ENCODE assay signal across 18 cellular contexts in genomic region chr16:72372082-72372615, GRCh38.
DNase-seq lines count a peak whose midpoint lies in the region; ATAC-seq and TF ChIP-seq lines count a peak whose summit lies in the region.
"Had no signal": no experiment of that assay in that cellular context is flagged by ENCODE, and none has a peak within 500 bp of the region (broad histone marks: within the 10 kb centered on the region; RNA-seq: fewer than 3 reads in every experiment).

No MANE protein-coding gene starts in this region.

- H3K9ac ChIP-seq in endocrine pancreas (ENCODE audit: control insufficient read depth, insufficient read depth, low read length) = no peak overlapping the region
- no peak overlapping the region for H3K9ac ChIP-seq in smooth muscle cell (ENCODE audit: low read depth)
- H3K9ac ChIP-seq: KMS-11, parathyroid adenoma had no signal

- no peaks in the 10 kb centered on the region for H3K9me3 ChIP-seq in endocrine pancreas (ENCODE audit: control insufficient read depth, low read length)
- H3K9me3 ChIP-seq in mesodermal cell (ENCODE audit: control insufficient read depth, low read length) = peaks cover 3% of the 10 kb centered on the region
- no peaks in the 10 kb centered on the region for H3K9me3 ChIP-seq in smooth muscle cell (replicated peaks; ENCODE audit: low read depth)

- WGBS in mesodermal cell (ENCODE audit: insufficient coverage in 2 of 2), 2 experiments = 79 to 85% methylated on average over 4 to 6 of the region's 11 CpGs
- 54% methylated on average over 11 of the region's 11 CpGs for WGBS in smooth muscle cell (ENCODE audit: low lambda C conversion rate)

- no peak overlapping the region for H3K27ac Mint-ChIP-seq in activated CD8-positive, alpha-beta memory T cell treated with anti-CD3 and anti-CD28 coated beads, Interleukin-2, amount 10 ng/mL, durations not matched to agents 7 days and 5 days
- H3K27ac Mint-ChIP-seq in natural killer cell = no peak overlapping the region
- H3K27ac Mint-ChIP-seq: activated naive CD4-positive, alpha-beta T cell treated with anti-CD3 and anti-CD28 coated beads, Interleukin-2, amount 50 U/mL, for 72 hours; stimulated activated naive B cell treated with anti-CD40 and anti-IgM and Interleukin-4, amounts not matched to agents 10 μg/mL and 1 μg/mL and 100 μg/mL, for 72 hours had no signal

- H3K4me1 Mint-ChIP-seq in activated CD8-positive, alpha-beta memory T cell treated with anti-CD3 and anti-CD28 coated beads, Interleukin-2, amount 10 ng/mL, durations not matched to agents 7 days and 5 days = no peaks in the 10 kb centered on the region
- no peaks in the 10 kb centered on the region for H3K4me1 Mint-ChIP-seq in natural killer cell

- POLR2A ChIA-PET in HEK293T (lab: Yijun Ruan, JAX) = no interaction called here

- H3K27ac ChIP-seq in mesodermal cell (ENCODE audit: low read depth, low read length, severe bottlenecking) (peak overlapping the region; percentile 90), smooth muscle cell (ENCODE audit: low read depth) (peak overlapping the region; percentile 64)
- H3K27ac ChIP-seq: heart left ventricle, KMS-11, parathyroid adenoma had no signal

- DNase-seq in HEK293T (ENCODE audit: extremely low spot score) (peak; percentile 5), smooth muscle cell (lab: John Stamatoyannopoulos, UW; ENCODE audit: unreplicated experiment) (no peak), natural killer cell (no peak), cardiac septum (ENCODE audit: low spot score) (no peak)
- no peak for DNase-seq in activated CD8-positive, alpha-beta memory T cell treated with anti-CD3 and anti-CD28 coated beads, Interleukin-2, amount 10 ng/mL, durations not matched to agents 7 days and 5 days
- DNase-seq: activated CD4-positive, alpha-beta T cell treated with anti-CD3 and anti-CD28 coated beads for 4 hours; heart left ventricle; NCI-H2171 treated with DMSO at 0.1 percent for 48 hours; NCI-H748 treated with DMSO at 0.1 percent for 48 hours; stimulated activated CD4-positive, alpha-beta T cell treated with anti-CD3 and anti-CD28 coated beads, Interleukin-2, amount 100 ng/mL, for 24 hours; stimulated activated naive B cell treated with anti-CD40 and anti-IgM and Interleukin-4, amounts not matched to agents 10 μg/mL and 1 μg/mL and 100 μg/mL, for 72 hours had no signal

- ATAC-seq in activated CD8-positive, alpha-beta memory T cell treated with anti-CD3 and anti-CD28 coated beads, Interleukin-2, amount 10 ng/mL, durations not matched to agents 7 days and 5 days = no peak
- no peak for ATAC-seq in natural killer cell
- ATAC-seq: activated naive CD4-positive, alpha-beta T cell treated with anti-CD3 and anti-CD28 coated beads, Interleukin-2, amount 50 U/mL, for 72 hours; heart left ventricle; Right ventricle myocardium inferior had no signal

- H3K79me2 ChIP-seq in smooth muscle cell (ENCODE audit: low read depth) = no peaks in the 10 kb centered on the region
- H3K79me2 ChIP-seq: parathyroid adenoma had no signal

- peak overlapping the region; percentile 87 for H2AFZ ChIP-seq in smooth muscle cell (ENCODE audit: low read depth)
- H2AFZ ChIP-seq: parathyroid adenoma had no signal

- no peaks in the 10 kb centered on the region for H4K20me1 ChIP-seq in smooth muscle cell (ENCODE audit: low read depth)

- no peak for TF ChIP-seq CTCF in smooth muscle cell (IDR thresholded peaks at IDR 0.05; ENCODE audit: borderline replicate concordance, insufficient read depth, poor library complexity, severe bottlenecking)
- TF ChIP-seq CTCF in natural killer cell (IDR thresholded peaks at IDR 0.05) = no peak

- no peaks in the 10 kb centered on the region for H3K27me3 ChIP-seq in endocrine pancreas (ENCODE audit: control insufficient read depth, insufficient read depth, low read length)
- no peaks in the 10 kb centered on the region for H3K27me3 ChIP-seq in smooth muscle cell (ENCODE audit: low read depth)

- H3K4me1 ChIP-seq in endocrine pancreas (ENCODE audit: control insufficient read depth, insufficient read depth, low read length) = peaks cover 5% of the 10 kb centered on the region
- peaks cover 19% of the 10 kb centered on the region for H3K4me1 ChIP-seq in mesodermal cell (ENCODE audit: control insufficient read depth, insufficient read depth, low read length, poor library complexity, severe bottlenecking)
- H3K4me1 ChIP-seq in smooth muscle cell (ENCODE audit: low read depth) = peaks cover 23% of the 10 kb centered on the region
- H3K4me1 ChIP-seq: heart left ventricle, parathyroid adenoma had no signal

- H3K9me3 Mint-ChIP-seq in activated CD8-positive, alpha-beta memory T cell treated with anti-CD3 and anti-CD28 coated beads, Interleukin-2, amount 10 ng/mL, durations not matched to agents 7 days and 5 days (ENCODE audit: low read depth) = peaks cover 5% of the 10 kb centered on the region
- peaks cover 3% of the 10 kb centered on the region in 2 donors for H3K9me3 Mint-ChIP-seq in natural killer cell

- intact Hi-C loops in natural killer cell (cut with micrococcal nuclease) = no loop called here
- intact Hi-C loops in cardiac septum (cut with DNase I) = no loop called here

- H3K4me2 ChIP-seq in smooth muscle cell = peak overlapping the region; percentile 72
- H3K4me2 ChIP-seq: KMS-11 had no signal

- H3K27me3 Mint-ChIP-seq in activated CD8-positive, alpha-beta memory T cell treated with anti-CD3 and anti-CD28 coated beads, Interleukin-2, amount 10 ng/mL, durations not matched to agents 7 days and 5 days = no peaks in the 10 kb centered on the region
- H3K27me3 Mint-ChIP-seq in natural killer cell (ENCODE audit: low read depth in 2 of 2) = no peaks in the 10 kb centered on the region
- H3K27me3 Mint-ChIP-seq: stimulated activated naive B cell treated with anti-CD40 and anti-IgM and Interleukin-4, amounts not matched to agents 10 μg/mL and 1 μg/mL and 100 μg/mL, for 72 hours had no signal

- H3K4me3 ChIP-seq in endocrine pancreas (ENCODE audit: control insufficient read depth, insufficient read depth, low read length) = peak overlapping the region; percentile 44
- no peak overlapping the region for H3K4me3 ChIP-seq in mesodermal cell (ENCODE audit: extremely low read depth, insufficient read depth, low read length, poor library complexity, severe bottlenecking)
- no peak overlapping the region for H3K4me3 ChIP-seq in smooth muscle cell
- H3K4me3 ChIP-seq: heart left ventricle, lung had no signal

- no peaks in the 10 kb centered on the region for H3F3A ChIP-seq in smooth muscle cell (ENCODE audit: low read depth)

- no peaks in the 10 kb centered on the region for H3K36me3 ChIP-seq in endocrine pancreas (ENCODE audit: control insufficient read depth, insufficient read depth, low read length)
- H3K36me3 ChIP-seq in mesodermal cell (ENCODE audit: control insufficient read depth, insufficient read depth, low read length) = no peaks in the 10 kb centered on the region
- H3K36me3 ChIP-seq in smooth muscle cell (ENCODE audit: low read depth) = no peaks in the 10 kb centered on the region
- H3K36me3 ChIP-seq: heart left ventricle had no signal

- peaks cover 1% of the 10 kb centered on the region for H3K36me3 Mint-ChIP-seq in activated CD8-positive, alpha-beta memory T cell treated with anti-CD3 and anti-CD28 coated beads, Interleukin-2, amount 10 ng/mL, durations not matched to agents 7 days and 5 days
- no peaks in the 10 kb centered on the region for H3K36me3 Mint-ChIP-seq in natural killer cell
- H3K36me3 Mint-ChIP-seq: activated naive CD4-positive, alpha-beta T cell treated with anti-CD3 and anti-CD28 coated beads, Interleukin-2, amount 50 U/mL, for 72 hours had no signal

- CTCF ChIA-PET in HEK293T (lab: Yijun Ruan, JAX) = no interaction called here
- CTCF ChIA-PET in activated CD8-positive, alpha-beta memory T cell treated with anti-CD3 and anti-CD28 coated beads, Interleukin-2, amount 10 ng/mL, durations not matched to agents 7 days and 5 days (lab: Charles Lee) = interaction anchor here (1.0 kb wide), 1 partner anchor 247 kb away, joined by 3 read pairs; no protein-coding TSS in a partner anchor

- no peak overlapping the region for H3K4me3 Mint-ChIP-seq in activated CD8-positive, alpha-beta memory T cell treated with anti-CD3 and anti-CD28 coated beads, Interleukin-2, amount 10 ng/mL, durations not matched to agents 7 days and 5 days
- H3K4me3 Mint-ChIP-seq in natural killer cell = no peak overlapping the region
- H3K4me3 Mint-ChIP-seq: stimulated activated naive B cell treated with anti-CD40 and anti-IgM and Interleukin-4, amounts not matched to agents 10 μg/mL and 1 μg/mL and 100 μg/mL, for 72 hours had no signal

TF ChIP-seq in HEK293T, 16 proteins besides CTCF, POLR2A, EP300 and RAD21:
- peak; percentile 24; the same call in 1 of the 2 replicates for TF ChIP-seq L3MBTL2 (conservative IDR thresholded peaks at IDR 0.05)
- TF ChIP-seq FOXM1 (IDR thresholded peaks at IDR 0.05; ENCODE audit: borderline replicate concordance) = no peak
- TF ChIP-seq LEF1 (IDR thresholded peaks at IDR 0.05; ENCODE audit: borderline replicate concordance) = no peak
